Comparison of ENCODE assay signal across 23 cellular contexts in genomic region chr7:98073047-98073446, GRCh38.
"Had no signal": no experiment of that assay in that cellular context is flagged by ENCODE, and none has a peak within 500 bp of the region (broad histone marks: within the 10 kb centered on the region; RNA-seq: fewer than 3 reads in every experiment).

No MANE protein-coding gene starts in this region.

- H3K36me3 ChIP-seq: heart right ventricle, lower lobe of right lung, ovary, right atrium auricular region, right lobe of liver, stomach, thoracic aorta, tibial artery, vagina had no signal

- H3K4me1 ChIP-seq: heart right ventricle, lower lobe of right lung, right atrium auricular region, right lobe of liver, stomach, tibial artery, vagina had no signal

- ATAC-seq: heart right ventricle; left ventricle myocardium superior; lower lobe of right lung; natural killer cell treated with Interleukin-12 subunit alpha and Interleukin-12 subunit beta and Interleukin-15 and Interleukin-18, amount 100 ng/mL, for 72 hours; right lobe of liver; stimulated activated naive B cell treated with anti-CD40 and anti-IgM and Interleukin-4, amounts not matched to agents 10 μg/mL and 1 μg/mL and 100 μg/mL, for 72 hours; stimulated activated naive CD8-positive, alpha-beta T cell treated with anti-CD3 and anti-CD28 coated beads, Interleukin-15, Interleukin-2, amounts not matched to agents 100 U/mL and 50 U/mL, for 24 hours had no signal

- DNase-seq: heart right ventricle; islet precursor cell; left ventricle myocardium superior; lower lobe of right lung; mammary epithelial cell; mesenchymal stem cell; naive B cell; ovary; right lobe of liver; stimulated activated CD4-positive, alpha-beta T cell treated with anti-CD3 and anti-CD28 coated beads, Interleukin-12 subunit alpha, Interleukin-12 subunit beta, amount 100 ng/mL, for 4 hours; stimulated activated CD4-positive, alpha-beta T cell treated with anti-CD3 and anti-CD28 coated beads, Interleukin-15, amount 100 ng/mL, for 24 hours; stimulated activated CD4-positive, alpha-beta T cell treated with anti-CD3 and anti-CD28 coated beads, Interleukin-2, amount 100 ng/mL, for 24 hours; stimulated activated CD4-positive, alpha-beta T cell treated with anti-CD3 and anti-CD28 coated beads, Interleukin-4, amount 100 ng/mL, for 1 hour; stimulated activated naive B cell treated with anti-CD40 and anti-IgM and Interleukin-4, amounts not matched to agents 10 μg/mL and 1 μg/mL and 100 μg/mL, for 72 hours; stimulated activated naive CD8-positive, alpha-beta T cell treated with anti-CD3 and anti-CD28 coated beads, Interleukin-15, Interleukin-2, amounts not matched to agents 100 U/mL and 50 U/mL, for 24 hours; stomach had no signal

- H3K27ac ChIP-seq: heart right ventricle, hepatocyte, lower lobe of right lung, ovary, right atrium auricular region, right lobe of liver, skin epidermis, stomach, thoracic aorta, tibial artery, vagina had no signal

- H3K4me3 ChIP-seq: heart right ventricle, hepatocyte, lower lobe of right lung, ovary, right atrium auricular region, right lobe of liver, skin epidermis, stomach, thoracic aorta, tibial artery, vagina had no signal

- H3K9me3 ChIP-seq: lower lobe of right lung, right atrium auricular region, right lobe of liver, thoracic aorta, vagina had no signal

- H3K27me3 ChIP-seq: hepatocyte, ovary, right atrium auricular region, right lobe of liver, stomach, vagina had no signal
